8 cellular contexts compared by ENCODE assay signal in genomic region chr15:66386204-66387123, GRCh38. TPM values are rescaled to one million over a fixed set of nuclear protein-coding genes. Genes with fewer than 3 reads are reported as not detected.
DNase-seq lines count a peak whose midpoint lies in the region; ATAC-seq and TF ChIP-seq lines count a peak whose summit lies in the region.

TSS of gene MAP2K1 (plus strand) at chr15:66386912. CDS start at chr15:66387348, 436 bp downstream.

- H3K27ac ChIP-seq in ascending aorta (peak within 1 kb of the TSS; percentile 88 to 99), right cardiac atrium (ENCODE audit: low read length) (peak within 1 kb of the TSS; percentile 79), rectal smooth muscle tissue (ENCODE audit: low read depth, low read length) (peak within 1 kb of the TSS; percentile 80), aorta (ENCODE audit: low read depth in 1 of 2, low read length in 2 of 2) (peak within 1 kb of the TSS; percentile 45 to 62)

- H3K27me3 ChIP-seq in ascending aorta, result no peaks in the 10 kb centered on the region
- H3K27me3 ChIP-seq in right cardiac atrium (ENCODE audit: control insufficient read depth, insufficient read depth), result no peaks in the 10 kb centered on the region
- no peaks in the 10 kb centered on the region for H3K27me3 ChIP-seq in rectal smooth muscle tissue (ENCODE audit: control insufficient read depth, insufficient read depth, low read length)
- no peaks in the 10 kb centered on the region for H3K27me3 ChIP-seq in aorta (ENCODE audit: control insufficient read depth in 1 of 2, insufficient read depth in 2 of 2, low read length in 1 of 2)

- intact Hi-C loops in T-helper 2 cell treated with Interferon-gamma antibody and Interleukin-4, amounts not matched to agents 100 ng/mL and 5 ng/mL, for 36 hours (cut with micrococcal nuclease), result loop anchor here (1.0 to 10.0 kb wide), 9 partner anchors 14 to 852 kb away; partner anchors contain the start of genes DIS3L, HACD3, SMAD6 and SNAPC5
- intact Hi-C loops in ascending aorta (cut with DNase I) (loop anchor here (1.0 to 10.0 kb wide), 4 partner anchors 30 to 468 kb away; partner anchors contain the start of genes RPL4, SNAPC5, TIPIN and ZWILCH), right cardiac atrium (cut with DNase I) (loop anchor here in 2 of 4 donors (2.0 to 10.0 kb wide), 2 partner anchors 108 to 118 kb away; partner anchors contain the start of genes RPL4 (in 1 of the 2), SNAPC5 (in 1 of the 2) and ZWILCH (in 1 of the 2)), aorta (cut with DNase I) (loop anchor here (2.0 to 5.0 kb wide), 2 partner anchors 110 to 111 kb away; partner anchors contain the start of gene SNAPC5 (in 2 of the 2))

- H3K4me3 ChIP-seq in ascending aorta, result peak within 1 kb of the TSS; percentile 53 to 99
- peak within 1 kb of the TSS; percentile 92 for H3K4me3 ChIP-seq in right cardiac atrium (ENCODE audit: low read length)
- H3K4me3 ChIP-seq in rectal smooth muscle tissue (ENCODE audit: low read length), result peak within 1 kb of the TSS; percentile 86
- H3K4me3 ChIP-seq in aorta (ENCODE audit: low read length in 2 of 2), result peak within 1 kb of the TSS; percentile 87 to 94

- H3K36me3 ChIP-seq in ascending aorta (no peaks in the 10 kb centered on the region), rectal smooth muscle tissue (ENCODE audit: control insufficient read depth, insufficient read depth, low read length) (no peaks in the 10 kb centered on the region), aorta (ENCODE audit: control insufficient read depth in 1 of 2, insufficient read depth in 2 of 2, low read length in 1 of 2) (no peaks in the 10 kb centered on the region)

- DNase-seq in NCI-H187 (lab: John Stamatoyannopoulos, UW), result peak; percentile 76 to 88
- DNase-seq in ascending aorta (ENCODE audit: low spot score in 2 of 2), result peak; percentile 93 to 99
- DNase-seq in right cardiac atrium, result peak; percentile 99
- DNase-seq in aorta, result peak; percentile 99

- peak within 1 kb of the TSS; percentile 58 for H3K9ac ChIP-seq in rectal smooth muscle tissue (ENCODE audit: low read length)

- peak; percentile 58 to 89 (median 78) for TF ChIP-seq CTCF in ascending aorta (IDR thresholded peaks at IDR 0.05)

- no peaks in the 10 kb centered on the region for H3K9me3 ChIP-seq in ascending aorta
- no peaks in the 10 kb centered on the region for H3K9me3 ChIP-seq in right cardiac atrium (ENCODE audit: control insufficient read depth, low read length)
- H3K9me3 ChIP-seq in aorta (ENCODE audit: control insufficient read depth, low read length), result no peaks in the 10 kb centered on the region

- 4% methylated on average over 69 of the region's 69 CpGs for WGBS in right cardiac atrium
- WGBS in aorta, 2 donors, result 3 to 4% methylated on average over 62 to 69 of the region's 69 CpGs

- peaks cover 6 to 10% of the 10 kb centered on the region in 2 donors for H3K4me1 ChIP-seq in ascending aorta
- peaks cover 6% of the 10 kb centered on the region for H3K4me1 ChIP-seq in right cardiac atrium (ENCODE audit: control insufficient read depth, insufficient read depth, low read length)
- H3K4me1 ChIP-seq in rectal smooth muscle tissue (ENCODE audit: control insufficient read depth, insufficient read depth, low read length), result peaks cover 5% of the 10 kb centered on the region
- H3K4me1 ChIP-seq in aorta (ENCODE audit: control insufficient read depth in 1 of 2, insufficient read depth in 2 of 2, low read length in 2 of 2), result no peaks in the 10 kb centered on the region

- peak; percentile 41 for ATAC-seq in GM18499 (IDR thresholded peaks at IDR 0.05; ENCODE audit: insufficient read depth, unreplicated experiment)
- peak; percentile 68 for ATAC-seq in HG02943 (IDR thresholded peaks at IDR 0.05; ENCODE audit: low read depth, unreplicated experiment)
- ATAC-seq in right cardiac atrium, result peak; percentile 99
- ATAC-seq in aorta (ENCODE audit: low FRiP score), result peak; percentile 98

RNA-seq across cellular contexts. Expression of gene MAP2K1, which starts in this region (rescaled TPM):
- 81.4 and 86.3 TPM in 2 replicates for total RNA-seq in T-helper 2 cell treated with Interferon-gamma antibody and Interleukin-4, amounts not matched to agents 100 ng/mL and 5 ng/mL, for 36 hours
- total RNA-seq in ascending aorta (21.2 TPM), right cardiac atrium (10 to 100 TPM; 38.2 to 45.9 (median 39.2) TPM), aorta (10 to 100 TPM; 49.7 to 57.7 TPM)
- polyA plus RNA-seq in right cardiac atrium (32.6 TPM), aorta (10 to 100 TPM; 21.9 to 36.3 TPM)

Comparison
In these comparisons a context has a peak if more than half of its experiments do, and no peak if none do; other contexts are left out.
1. Peak in every context shown above with its lines: DNase-seq, ATAC-seq, H3K4me3 ChIP-seq and H3K27ac ChIP-seq.
2. ATAC-seq: peak in every context shown above with its lines; median percentile 99 in right cardiac atrium; 98 in aorta; 68 in HG02943; 41 in GM18499.